Comparison of ENCODE assay signal across 15 cellular contexts in genomic region chr3:33430061-33430460, GRCh38. TPM values are rescaled to one million over a fixed set of nuclear protein-coding genes. Genes with fewer than 3 reads are reported as not detected.
DNase-seq lines count a peak whose midpoint lies in the region; ATAC-seq and TF ChIP-seq lines count a peak whose summit lies in the region.
"Had no signal": no experiment of that assay in that cellular context is flagged by ENCODE, and none has a peak within 500 bp of the region (broad histone marks: within the 10 kb centered on the region; RNA-seq: fewer than 3 reads in every experiment).

No MANE protein-coding gene starts in this region.

- no peaks in the 10 kb centered on the region for H3K9me3 ChIP-seq in CD8-positive, alpha-beta memory T cell (ENCODE audit: low read length)
- no peaks in the 10 kb centered on the region for H3K9me3 ChIP-seq in SU-DHL-6 (ENCODE audit: insufficient read depth, low read length)
- H3K9me3 ChIP-seq: heart left ventricle, SK-N-SH, tibial nerve had no signal

- CTCF ChIA-PET in CD8-positive, alpha-beta memory T cell (lab: Charles Lee), result no interaction called here

- no peak overlapping the region for H3K18ac ChIP-seq in mesendoderm (ENCODE audit: low read length)

- peaks cover 2% of the 10 kb centered on the region for H3K36me3 ChIP-seq in CD8-positive, alpha-beta memory T cell (ENCODE audit: insufficient read depth, low read length)
- H3K36me3 ChIP-seq in SU-DHL-6 (ENCODE audit: low read length) (peaks cover 4% of the 10 kb centered on the region; the same call in 1 of the 2 replicates), mesendoderm (ENCODE audit: control insufficient read depth, insufficient read depth, low read length) (no peaks in the 10 kb centered on the region)

- H2BK5ac ChIP-seq in mesendoderm (ENCODE audit: low read length), result no peak overlapping the region

- no peak overlapping the region for H3K27ac ChIP-seq in CD8-positive, alpha-beta memory T cell (ENCODE audit: low read depth, low read length)
- H3K27ac ChIP-seq in SU-DHL-6 (ENCODE audit: low read depth, low read length) (no peak overlapping the region), mesendoderm (ENCODE audit: low read depth, low read length) (no peak overlapping the region)
- H3K27ac ChIP-seq: C4-2B, coronary artery, PC-9, tibial nerve, VCaP had no signal

- no peak overlapping the region for H2AFZ ChIP-seq in SU-DHL-6 (ENCODE audit: low read depth, low read length, severe bottlenecking)
- H2AFZ ChIP-seq: PC-9 had no signal

- no peak overlapping the region for H3K9ac ChIP-seq in SU-DHL-6 (ENCODE audit: low read length)
- no peak overlapping the region for H3K9ac ChIP-seq in mesendoderm (ENCODE audit: low read length)
- H3K9ac ChIP-seq: SK-N-SH had no signal

- H4K20me1 ChIP-seq in SU-DHL-6 (ENCODE audit: low read depth, low read length), result peaks cover 45% of the 10 kb centered on the region

- H3K36me3 Mint-ChIP-seq in CD8-positive, alpha-beta memory T cell, result peaks cover 0 to 18% (median 4%) of the 10 kb centered on the region in 3 donors
- peaks cover 2% of the 10 kb centered on the region for H3K36me3 Mint-ChIP-seq in mesothelial cell of epicardium

- H4K8ac ChIP-seq in mesendoderm (ENCODE audit: low read depth, low read length), result no peak overlapping the region

- peaks cover 65 to 94% (median 89%) of the 10 kb centered on the region in 3 donors for H3K4me1 Mint-ChIP-seq in CD8-positive, alpha-beta memory T cell
- peaks cover 27% of the 10 kb centered on the region for H3K4me1 Mint-ChIP-seq in mesothelial cell of epicardium

- H3F3A ChIP-seq in SU-DHL-6 (ENCODE audit: insufficient read depth), result no peaks in the 10 kb centered on the region

- POLR2A ChIA-PET in CD8-positive, alpha-beta memory T cell (lab: Charles Lee), result interaction anchor here (1.1 kb wide), 1 partner anchor 10 kb away, joined by 4 read pairs; the partner anchor contains the start of gene UBP1

- no peak overlapping the region for H3K4ac ChIP-seq in mesendoderm (ENCODE audit: low read depth, low read length)

- H2BK120ac ChIP-seq in mesendoderm (ENCODE audit: low read depth, low read length), result no peak overlapping the region

- H3K9me2 ChIP-seq in SU-DHL-6 (replicated peaks; ENCODE audit: insufficient read depth, low read length), result no peaks in the 10 kb centered on the region
- H3K9me2 ChIP-seq: SK-N-SH had no signal

- peaks cover 26% of the 10 kb centered on the region for H3K4me1 ChIP-seq in CD8-positive, alpha-beta memory T cell (ENCODE audit: insufficient read depth, low read length)
- H3K4me1 ChIP-seq in mesendoderm (ENCODE audit: control insufficient read depth, low read depth, low read length), result peaks cover 13% of the 10 kb centered on the region

- no peak overlapping the region for H3K56ac ChIP-seq in mesendoderm (ENCODE audit: low read length)

- H3K4me3 Mint-ChIP-seq in CD8-positive, alpha-beta memory T cell, result peak overlapping the region in 3 of 7 donors; percentile 10 to 36 (median 20)
- no peak overlapping the region for H3K4me3 Mint-ChIP-seq in mesothelial cell of epicardium

- peaks cover 100% of the 10 kb centered on the region for H3K79me2 ChIP-seq in SU-DHL-6 (ENCODE audit: insufficient read depth, low read length)
- H3K79me2 ChIP-seq in mesendoderm (ENCODE audit: control insufficient read depth, insufficient read depth, low read length), result peaks cover 53% of the 10 kb centered on the region

- peak overlapping the region; percentile 50 for H3K23ac ChIP-seq in mesendoderm (ENCODE audit: low read length)

- no peaks in the 10 kb centered on the region for H3K9me3 Mint-ChIP-seq in CD8-positive, alpha-beta memory T cell
- H3K9me3 Mint-ChIP-seq in mesothelial cell of epicardium, result no peaks in the 10 kb centered on the region

- no peak overlapping the region for H4K5ac ChIP-seq in mesendoderm (ENCODE audit: low read length)

- no peak for ATAC-seq in HG03280 (IDR thresholded peaks at IDR 0.05; ENCODE audit: unreplicated experiment)
- no peak for ATAC-seq in HG03045 (IDR thresholded peaks at IDR 0.05; ENCODE audit: unreplicated experiment)
- ATAC-seq: heart left ventricle had no signal

- H3K4me2 ChIP-seq in SU-DHL-6 (ENCODE audit: low read depth, low read length, poor library complexity, severe bottlenecking) (peak overlapping the region; percentile 26), mesendoderm (ENCODE audit: low read length) (no peak overlapping the region)
- H3K4me2 ChIP-seq: PC-9, SK-N-SH had no signal

- H3K4me3 ChIP-seq in CD8-positive, alpha-beta memory T cell (ENCODE audit: low read length), result no peak overlapping the region
- H3K4me3 ChIP-seq in SU-DHL-6 (ENCODE audit: insufficient read depth, low read length, poor library complexity, severe bottlenecking) (no peak overlapping the region), mesendoderm (ENCODE audit: low read length) (no peak overlapping the region)
- H3K4me3 ChIP-seq: coronary artery, heart left ventricle, PC-9, tibial nerve had no signal

- no peak overlapping the region for H2BK15ac ChIP-seq in mesendoderm (replicated peaks; ENCODE audit: low read depth)

- H3K27me3 ChIP-seq in CD8-positive, alpha-beta memory T cell (ENCODE audit: insufficient read depth, low read length, poor library complexity, severe bottlenecking), result no peaks in the 10 kb centered on the region
- no peaks in the 10 kb centered on the region for H3K27me3 ChIP-seq in SU-DHL-6 (ENCODE audit: low read length)
- H3K27me3 ChIP-seq in mesendoderm (ENCODE audit: insufficient read depth, low read length, poor library complexity), result no peaks in the 10 kb centered on the region
- H3K27me3 ChIP-seq: heart left ventricle, tibial nerve had no signal

- peak overlapping the region in 7 of 8 donors; percentile 20 to 94 (median 61) for H3K27ac Mint-ChIP-seq in CD8-positive, alpha-beta memory T cell
- H3K27ac Mint-ChIP-seq in mesothelial cell of epicardium, result no peak overlapping the region

- no peak overlapping the region for H2AK5ac ChIP-seq in mesendoderm (ENCODE audit: low read length)

- WGBS in mesendoderm (ENCODE audit: extremely low coverage, insufficient coverage, low lambda C conversion rate), result no CpG with 5 or more reads among the region's 1 CpG

- peaks cover 10% of the 10 kb centered on the region for H3K79me1 ChIP-seq in mesendoderm (ENCODE audit: low read length)

- no peaks in the 10 kb centered on the region for H3K27me3 Mint-ChIP-seq in CD8-positive, alpha-beta memory T cell
- no peaks in the 10 kb centered on the region for H3K27me3 Mint-ChIP-seq in mesothelial cell of epicardium (ENCODE audit: low read depth)

- no peak for DNase-seq in CD8-positive, alpha-beta memory T cell
- DNase-seq in GM20000 (ENCODE audit: low spot score) (peak; percentile 13), mesendoderm (no peak), mesothelial cell of epicardium (ENCODE audit: low spot score in 2 of 2, unreplicated experiment in 2 of 2) (no peak)
- DNase-seq: heart left ventricle, NCI-H1694 treated with DMSO at 0.1 percent for 48 hours, PC-9, SK-N-SH had no signal

- no peak for TF ChIP-seq CTCF in GM20000 (IDR thresholded peaks at IDR 0.05; ENCODE audit: extremely low read depth, missing control alignments)
- no peak for TF ChIP-seq CTCF in SU-DHL-6 (IDR thresholded peaks at IDR 0.05; ENCODE audit: insufficient read depth, low read length, poor library complexity, severe bottlenecking)
- TF ChIP-seq CTCF in mesothelial cell of epicardium (IDR thresholded peaks at IDR 0.05; ENCODE audit: unreplicated experiment), result no peak

RNA-seq across cellular contexts. Expression of gene UBP1, which starts 10.1 kb away (rescaled TPM):
- 10 to 100 TPM; 70.8 to 79.4 TPM for total RNA-seq in CD8-positive, alpha-beta memory T cell
- 15.9 TPM for polyA plus RNA-seq in CD8-positive, alpha-beta memory T cell
- 63.1 TPM for polyA plus RNA-seq in mesendoderm (2013, experiment 1 of 2)
- polyA plus RNA-seq in mesendoderm (2013, experiment 2 of 2), result 69.1 TPM
- total RNA-seq in mesothelial cell of epicardium, result 81.5 to 88.4 TPM (median 86.2 TPM) in 3 replicates
